In the genomic region with DNA sequence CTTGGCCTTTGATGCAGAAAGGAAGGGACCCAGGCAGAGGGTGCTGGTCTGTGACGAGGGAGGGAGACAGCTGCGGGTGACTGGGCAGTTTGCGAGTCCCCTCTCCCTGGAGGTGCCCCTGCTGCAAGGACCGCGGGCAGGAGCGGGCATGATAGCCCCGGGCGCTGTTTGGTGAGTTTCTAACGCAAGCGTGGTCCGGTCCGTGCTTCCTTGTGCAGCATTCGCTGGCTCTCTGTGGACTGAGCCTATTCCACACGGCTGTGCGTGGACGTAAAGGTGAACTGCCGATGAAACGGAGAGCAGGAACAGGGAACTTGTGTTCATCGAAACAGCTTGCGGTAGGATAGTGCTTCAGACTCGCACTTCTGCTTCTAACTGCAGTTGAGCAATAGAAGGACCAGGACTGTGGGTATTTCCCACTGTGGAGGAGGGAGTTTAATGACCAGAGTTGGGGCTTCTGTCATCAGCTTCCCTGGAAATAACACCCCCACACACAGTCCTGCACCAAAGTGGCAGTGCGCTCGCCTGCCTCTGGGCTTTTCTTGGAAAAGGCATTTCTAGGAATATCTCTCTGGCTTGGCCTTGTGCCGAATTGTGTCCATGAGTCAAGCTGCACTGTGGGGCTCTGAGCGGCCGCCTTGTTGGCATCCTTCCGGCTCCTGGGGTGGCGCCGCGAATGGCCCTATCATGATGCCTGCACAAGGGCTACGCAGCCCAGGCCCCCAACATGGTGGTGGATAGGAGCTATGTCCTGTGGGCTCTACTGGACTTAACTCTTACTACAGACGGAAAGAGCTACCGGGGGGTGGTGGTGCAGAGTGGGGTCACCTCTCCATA, we compare ENCODE assay signal across 12 cellular contexts. TPM values are rescaled to one million over a fixed set of nuclear protein-coding genes. Genes with fewer than 3 reads are reported as not detected.
A peak's percentile ranks its signal among the peaks of the same experiment; 100 is the strongest.
DNase-seq lines count a peak whose midpoint lies in the region; ATAC-seq, FAIRE-seq and TF ChIP-seq lines count a peak whose summit lies in the region.
"Had no signal": no experiment of that assay in that cellular context is flagged by ENCODE, and none has a peak within 500 bp of the region (broad histone marks: within the 10 kb centered on the region; RNA-seq: fewer than 3 reads in every experiment).

No MANE protein-coding gene starts in this region.

- no TSS peak for BruUV-seq in HepG2 (replicated peaks; lab: Mats Ljungman, UMichigan)

- intact Hi-C loops in HepG2 (cut with micrococcal nuclease; ENCODE audit: unreplicated experiment): no loop called here

- CTCF ChIA-PET in HepG2 (lab: Yijun Ruan, JAX; ENCODE audit: low intra/inter-chr PET ratio, low total read pairs): no interaction called here

- TF ChIP-seq RAD21 in HepG2 (CRISPR knock-in tag; IDR thresholded peaks at IDR 0.05): no peak

- FAIRE-seq in HepG2 (lab: Jason Lieb, UNC): no peak
- FAIRE-seq: TTC549 had no signal

- TF ChIP-seq EP300 in HepG2 (IDR thresholded peaks at IDR 0.05; ENCODE audit: low read depth in 2 of 2, low read length in 2 of 2): no peak
- no peak for TF ChIP-seq EP300 in HepG2 (CRISPR knock-in tag; IDR thresholded peaks at IDR 0.05; ENCODE audit: borderline replicate concordance)

- H3K4me1 ChIP-seq in HepG2 (ENCODE audit: insufficient read depth, low read length): peaks cover 16% of the 10 kb centered on the region

- H3K27ac ChIP-seq in HepG2 (ENCODE audit: extremely low read length, insufficient read depth, low read length): no peak overlapping the region
- H3K27ac ChIP-seq: hepatocyte had no signal

- H3K4me3 ChIP-seq in GM12865 (ENCODE audit: low read depth, low read length) (no peak overlapping the region), HepG2 (replicated peaks in 1 of 3; ENCODE audit: insufficient read depth in 1 of 3, low read depth in 2 of 3, low read length in 3 of 3) (no peak overlapping the region)
- H3K4me3 ChIP-seq: hepatocyte had no signal

- no peak overlapping the region for H2AFZ ChIP-seq in HepG2 (ENCODE audit: low read length)
- H2AFZ ChIP-seq: hepatocyte had no signal

- DNase-seq in GM12865 (ENCODE audit: low read depth): peak; percentile 63
- DNase-seq in HT1080 (ENCODE audit: low read depth): peak; percentile 69
- no peak for DNase-seq in HepG2 (ENCODE audit: low spot score)
- no peak for DNase-seq in SK-N-DZ (ENCODE audit: low spot score)
- DNase-seq in RKO (ENCODE audit: low spot score): no peak
- no peak for DNase-seq in amniotic stem cell (lab: John Stamatoyannopoulos, UW)
- DNase-seq: Caco-2 had no signal

- in situ Hi-C loops in HepG2 (cut with HindIII; ENCODE audit: extremely low pct_ligation_motif_present, low pct_unique_long_range_greater_than_20kb): no loop called here

- H3K27me3 ChIP-seq in HepG2 (ENCODE audit: control insufficient read depth in 1 of 2, insufficient read depth in 2 of 2, low read length in 2 of 2): no peaks in the 10 kb centered on the region; a peak in 1 of 5 replicates
- H3K27me3 ChIP-seq: hepatocyte had no signal

- H3K9ac ChIP-seq in HepG2 (ENCODE audit: insufficient read depth, low read depth, low read length): no peak overlapping the region

- TF ChIP-seq CTCF in GM12865 (IDR thresholded peaks at IDR 0.05; ENCODE audit: insufficient read depth, low read depth, low read length, missing control alignments): no peak
- no peak for TF ChIP-seq CTCF in HepG2 (CRISPR knock-in tag; IDR thresholded peaks at IDR 0.05)

- POLR2A ChIA-PET in HepG2 (lab: Yijun Ruan, JAX): no interaction called here

- no peaks in the 10 kb centered on the region for H3K36me3 ChIP-seq in HepG2 (replicated peaks in 1 of 2; ENCODE audit: control insufficient read depth in 1 of 2, insufficient read depth in 2 of 2, low read length in 2 of 2)

- TF ChIP-seq POLR2A in HepG2 (IDR thresholded peaks at IDR 0.05; ENCODE audit: insufficient read depth in 1 of 2, low read depth in 2 of 2, low read length in 2 of 2): no peak

- no peak overlapping the region for H3K4me2 ChIP-seq in HepG2 (ENCODE audit: low read depth, low read length)
- H3K4me2 ChIP-seq: hepatocyte had no signal

- ATAC-seq in GM21515 (IDR thresholded peaks at IDR 0.05; ENCODE audit: unreplicated experiment): peak; percentile 41
- no peak for ATAC-seq in HepG2
- ATAC-seq in GM18517 (IDR thresholded peaks at IDR 0.05; ENCODE audit: unreplicated experiment): no peak
- ATAC-seq: HCT116 had no signal

- no peaks in the 10 kb centered on the region for H4K20me1 ChIP-seq in HepG2 (ENCODE audit: insufficient read depth, low read length)

- H3K9me3 ChIP-seq in HepG2 (ENCODE audit: low read length): no peaks in the 10 kb centered on the region
- H3K9me3 ChIP-seq: Caco-2 had no signal

- H3K79me2 ChIP-seq in HepG2 (ENCODE audit: insufficient read depth, low read length): no peaks in the 10 kb centered on the region
- H3K79me2 ChIP-seq: hepatocyte had no signal

- 79% methylated on average over 33 of the region's 33 CpGs for WGBS in HepG2 (ENCODE audit: low lambda C conversion rate)

TF ChIP-seq in HepG2, 621 proteins besides CTCF, POLR2A, EP300 and RAD21 (continues in another document):
- TF ChIP-seq ZNF724P (CRISPR knock-in tag; IDR thresholded peaks at IDR 0.05; ENCODE audit: borderline replicate concordance) (0 out of 2 replicates have a peak, but pooled peaks have one; percentile 32), ZNF672 (CRISPR knock-in tag; IDR thresholded peaks at IDR 0.05) (no peak)

RNA-seq across cellular contexts. Expression of a gene that starts 48.9 kb away (rescaled TPM):
- total RNA-seq in HT1080 (2014; rRNA removed; shearing (Covaris generic)): 8.9 and 11.5 TPM in 2 replicates
- polyA plus RNA-seq in HT1080 (2015; cell fraction: cytosol; rRNA removed): 11.0 and 13.2 TPM in 2 replicates
- polyA plus RNA-seq in HT1080 (2015; cell fraction: nucleus; rRNA removed): 17.7 and 17.8 TPM in 2 replicates
- total RNA-seq in HepG2 (2016; rRNA removed; fragmentation: Illumina TruSeq; extraction: Trizol): 29.1 and 32.8 TPM in 2 replicates
- 22.6 TPM in 2 replicates for total RNA-seq in HepG2 (2016; cell fraction: cytosol; rRNA removed; fragmentation: Illumina TruSeq; extraction: Trizol; ENCODE audit: low read depth)
- 25.5 and 31.6 TPM in 2 replicates for total RNA-seq in HepG2 (2016; cell fraction: insoluble cytoplasmic fraction; rRNA removed; fragmentation: Illumina TruSeq; extraction: Trizol)
- total RNA-seq in HepG2 (2016; cell fraction: membrane; rRNA removed; fragmentation: Illumina TruSeq; extraction: Trizol): 56.6 and 61.9 TPM in 2 replicates
- 32.2 and 39.4 TPM in 2 replicates for total RNA-seq in HepG2 (2016; cell fraction: nucleus; rRNA removed; fragmentation: Illumina TruSeq; extraction: Trizol)
- 20.2 and 22.5 TPM in 2 replicates for polyA plus RNA-seq in HepG2 (2011; rRNA removed)
- 21.7 and 22.6 TPM in 2 replicates for polyA plus RNA-seq in HepG2 (2011; cell fraction: cytosol; rRNA removed)
- polyA plus RNA-seq in HepG2 (2011; cell fraction: nucleus; rRNA removed): 114 and 123 TPM in 2 replicates
- polyA plus RNA-seq in HepG2 (2012): 26.8 and 53.2 TPM in 2 replicates
- polyA plus RNA-seq in HepG2 (2016; cell fraction: cytosol; fragmentation: Illumina TruSeq; extraction: Trizol; ENCODE audit: low read depth): 30.2 and 39.2 TPM in 2 replicates
- 30.2 and 36.3 TPM in 2 replicates for polyA plus RNA-seq in HepG2 (2016; cell fraction: insoluble cytoplasmic fraction; fragmentation: Illumina TruSeq; extraction: Trizol; ENCODE audit: low read depth)
- 58.4 and 62.7 TPM in 2 replicates for polyA plus RNA-seq in HepG2 (2016; cell fraction: membrane; fragmentation: Illumina TruSeq; extraction: Trizol; ENCODE audit: low read depth)
- polyA plus RNA-seq in HepG2 (2016; cell fraction: nucleus; fragmentation: Illumina TruSeq; extraction: Trizol; ENCODE audit: insufficient read depth, low read depth): 46.9 and 51.1 TPM in 2 replicates
- 5.3 and 29.0 TPM in 2 replicates for polyA minus RNA-seq in HepG2 (2011; rRNA and poly(A)+ RNA removed; ENCODE audit: low replicate concordance)
- 5.7 and 8.6 TPM in 2 replicates for polyA minus RNA-seq in HepG2 (2011; cell fraction: cytosol; rRNA and poly(A)+ RNA removed)
- polyA minus RNA-seq in HepG2 (2011; cell fraction: nucleus; rRNA and poly(A)+ RNA removed): 42.6 and 44.8 TPM in 2 replicates
- 13.9 and 17.0 TPM in 2 replicates for polyA plus RNA-seq in SK-N-DZ (2014; cell fraction: cytosol; rRNA removed)
- 14.2 and 18.0 TPM in 2 replicates for polyA plus RNA-seq in SK-N-DZ (2014; cell fraction: nucleus; rRNA removed)

RNA-seq across cellular contexts. Expression of a gene that starts 50.3 kb away (rescaled TPM):
- total RNA-seq in HT1080 (2014; rRNA removed; shearing (Covaris generic)): 0.10 TPM in 1 of 2 replicates, not detected in the other
- 0.02 TPM in 1 of 2 replicates, not detected in the other for polyA plus RNA-seq in HT1080 (2015; cell fraction: cytosol; rRNA removed)
- not detected in 2 replicates for polyA plus RNA-seq in HT1080 (2015; cell fraction: nucleus; rRNA removed)
- 0.07 and 0.09 TPM in 2 replicates for total RNA-seq in HepG2 (2016; rRNA removed; fragmentation: Illumina TruSeq; extraction: Trizol)
- not detected in 2 replicates for total RNA-seq in HepG2 (2016; cell fraction: cytosol; rRNA removed; fragmentation: Illumina TruSeq; extraction: Trizol; ENCODE audit: low read depth)
- total RNA-seq in HepG2 (2016; cell fraction: insoluble cytoplasmic fraction; rRNA removed; fragmentation: Illumina TruSeq; extraction: Trizol): 0.06 and 0.13 TPM in 2 replicates
- 0.19 and 0.21 TPM in 2 replicates for total RNA-seq in HepG2 (2016; cell fraction: membrane; rRNA removed; fragmentation: Illumina TruSeq; extraction: Trizol)
- 0.09 TPM in 1 of 2 replicates, not detected in the other for total RNA-seq in HepG2 (2016; cell fraction: nucleus; rRNA removed; fragmentation: Illumina TruSeq; extraction: Trizol)
- polyA plus RNA-seq in HepG2 (2011; rRNA removed): 0.07 TPM in 2 replicates
- polyA plus RNA-seq in HepG2 (2011; cell fraction: cytosol; rRNA removed): 0.04 and 0.24 TPM in 2 replicates
- 0.16 and 0.51 TPM in 2 replicates for polyA plus RNA-seq in HepG2 (2011; cell fraction: nucleus; rRNA removed)
- polyA plus RNA-seq in HepG2 (2012): 0.04 and 0.11 TPM in 2 replicates
- polyA plus RNA-seq in HepG2 (2016; cell fraction: cytosol; fragmentation: Illumina TruSeq; extraction: Trizol; ENCODE audit: low read depth): not detected in 2 replicates
- 0.09 and 0.10 TPM in 2 replicates for polyA plus RNA-seq in HepG2 (2016; cell fraction: insoluble cytoplasmic fraction; fragmentation: Illumina TruSeq; extraction: Trizol; ENCODE audit: low read depth)
- 0.03 and 0.05 TPM in 2 replicates for polyA plus RNA-seq in HepG2 (2016; cell fraction: membrane; fragmentation: Illumina TruSeq; extraction: Trizol; ENCODE audit: low read depth)
- 0.11 and 0.30 TPM in 2 replicates for polyA plus RNA-seq in HepG2 (2016; cell fraction: nucleus; fragmentation: Illumina TruSeq; extraction: Trizol; ENCODE audit: insufficient read depth, low read depth)
- polyA minus RNA-seq in HepG2 (2011; rRNA and poly(A)+ RNA removed; ENCODE audit: low replicate concordance): 0.72 TPM in 1 of 2 replicates, not detected in the other
- not detected in 2 replicates for polyA minus RNA-seq in HepG2 (2011; cell fraction: cytosol; rRNA and poly(A)+ RNA removed)
- polyA minus RNA-seq in HepG2 (2011; cell fraction: nucleus; rRNA and poly(A)+ RNA removed): 0.12 and 0.13 TPM in 2 replicates
- not detected in 2 replicates for polyA plus RNA-seq in SK-N-DZ (2014; cell fraction: cytosol; rRNA removed)
- polyA plus RNA-seq in SK-N-DZ (2014; cell fraction: nucleus; rRNA removed): not detected in 2 replicates
- total RNA-seq: Caco-2 had no signal

Comparison
In these comparisons a context has a peak if more than half of its experiments do, and no peak if none do; other contexts are left out.
1. DNase-seq: peak in GM12865 (single experiment) and HT1080 (single experiment); none in HepG2 (single experiment), SK-N-DZ (single experiment), RKO (single experiment) and amniotic stem cell (single experiment).